In the genomic region with DNA sequence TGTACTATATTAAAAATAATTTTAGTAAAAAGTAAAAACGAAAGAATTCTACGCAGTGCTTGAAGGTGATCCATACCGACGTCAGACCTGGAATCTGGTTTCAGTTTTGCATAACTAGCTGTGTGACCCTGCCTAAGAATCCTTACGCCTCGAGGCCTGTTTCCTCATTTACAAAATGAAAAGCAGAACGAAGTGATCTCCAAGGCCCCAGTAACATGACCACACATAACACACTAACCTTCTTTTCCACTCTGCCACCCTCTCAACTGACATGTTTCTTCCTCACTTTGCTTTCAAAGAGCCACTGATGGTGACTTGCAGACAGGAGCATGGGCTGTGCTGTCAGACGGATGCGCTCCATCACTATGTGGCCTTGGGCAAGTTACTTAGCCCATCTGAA, we compare ENCODE assay signal across 1 cellular context.
TF ChIP-seq lines count a peak whose summit lies in the region.

No MANE protein-coding gene starts in this region.

TF ChIP-seq in SK-N-SH treated with all-trans-retinoic acid at 6 μM for 48 hours, 23 proteins besides CTCF, POLR2A, EP300 and RAD21 (continued from another document):
- TF ChIP-seq, protein P1, sequence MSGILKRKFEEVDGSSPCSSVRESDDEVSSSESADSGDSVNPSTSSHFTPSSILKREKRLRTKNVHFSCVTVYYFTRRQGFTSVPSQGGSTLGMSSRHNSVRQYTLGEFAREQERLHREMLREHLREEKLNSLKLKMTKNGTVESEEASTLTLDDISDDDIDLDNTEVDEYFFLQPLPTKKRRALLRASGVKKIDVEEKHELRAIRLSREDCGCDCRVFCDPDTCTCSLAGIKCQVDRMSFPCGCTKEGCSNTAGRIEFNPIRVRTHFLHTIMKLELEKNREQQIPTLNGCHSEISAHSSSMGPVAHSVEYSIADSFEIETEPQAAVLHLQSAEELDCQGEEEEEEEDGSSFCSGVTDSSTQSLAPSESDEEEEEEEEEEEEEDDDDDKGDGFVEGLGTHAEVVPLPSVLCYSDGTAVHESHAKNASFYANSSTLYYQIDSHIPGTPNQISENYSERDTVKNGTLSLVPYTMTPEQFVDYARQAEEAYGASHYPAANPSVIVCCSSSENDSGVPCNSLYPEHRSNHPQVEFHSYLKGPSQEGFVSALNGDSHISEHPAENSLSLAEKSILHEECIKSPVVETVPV (CRISPR knock-in tag; IDR thresholded peaks at IDR 0.05) = no peak
- TF ChIP-seq POU6F1 (CRISPR knock-in tag; IDR thresholded peaks at IDR 0.05; ENCODE audit: borderline replicate concordance, low read depth) (no peak), BACH2 (CRISPR knock-in tag; IDR thresholded peaks at IDR 0.05; ENCODE audit: borderline replicate concordance) (no peak), TCF4 (CRISPR knock-in tag; IDR thresholded peaks at IDR 0.05; ENCODE audit: borderline replicate concordance) (no peak), TOX (CRISPR knock-in tag; IDR thresholded peaks at IDR 0.05; ENCODE audit: borderline replicate concordance) (no peak), CSDC2 (CRISPR knock-in tag; IDR thresholded peaks at IDR 0.05) (no peak), ISL1 (CRISPR knock-in tag; IDR thresholded peaks at IDR 0.05) (no peak), SNAI2 (CRISPR knock-in tag; IDR thresholded peaks at IDR 0.05) (no peak), CREB5 (CRISPR knock-in tag; IDR thresholded peaks at IDR 0.05; ENCODE audit: low read depth) (no peak), OSR1 (CRISPR knock-in tag; IDR thresholded peaks at IDR 0.05) (no peak), ZNF8 (CRISPR knock-in tag; IDR thresholded peaks at IDR 0.05) (no peak), PPARA (CRISPR knock-in tag; IDR thresholded peaks at IDR 0.05; ENCODE audit: borderline replicate concordance) (no peak), ZFP30 (CRISPR knock-in tag; IDR thresholded peaks at IDR 0.05) (no peak), ESRRG (CRISPR knock-in tag; IDR thresholded peaks at IDR 0.05) (no peak), ZC3H10 (CRISPR knock-in tag; IDR thresholded peaks at IDR 0.05) (no peak), ZFP3 (CRISPR knock-in tag; IDR thresholded peaks at IDR 0.05) (no peak)
- TF ChIP-seq, protein P2, sequence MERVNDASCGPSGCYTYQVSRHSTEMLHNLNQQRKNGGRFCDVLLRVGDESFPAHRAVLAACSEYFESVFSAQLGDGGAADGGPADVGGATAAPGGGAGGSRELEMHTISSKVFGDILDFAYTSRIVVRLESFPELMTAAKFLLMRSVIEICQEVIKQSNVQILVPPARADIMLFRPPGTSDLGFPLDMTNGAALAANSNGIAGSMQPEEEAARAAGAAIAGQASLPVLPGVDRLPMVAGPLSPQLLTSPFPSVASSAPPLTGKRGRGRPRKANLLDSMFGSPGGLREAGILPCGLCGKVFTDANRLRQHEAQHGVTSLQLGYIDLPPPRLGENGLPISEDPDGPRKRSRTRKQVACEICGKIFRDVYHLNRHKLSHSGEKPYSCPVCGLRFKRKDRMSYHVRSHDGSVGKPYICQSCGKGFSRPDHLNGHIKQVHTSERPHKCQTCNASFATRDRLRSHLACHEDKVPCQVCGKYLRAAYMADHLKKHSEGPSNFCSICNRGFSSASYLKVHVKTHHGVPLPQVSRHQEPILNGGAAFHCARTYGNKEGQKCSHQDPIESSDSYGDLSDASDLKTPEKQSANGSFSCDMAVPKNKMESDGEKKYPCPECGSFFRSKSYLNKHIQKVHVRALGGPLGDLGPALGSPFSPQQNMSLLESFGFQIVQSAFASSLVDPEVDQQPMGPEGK (CRISPR knock-in tag; IDR thresholded peaks at IDR 0.05; ENCODE audit: borderline replicate concordance) = no peak
TF ChIP-seq in SK-N-SH treated with all-trans-retinoic acid at 6 μM for 48 hours: peak in this region for 0.
